In genomic region chr16:70754371-70754770, GRCh38 we compare ENCODE assay signal across 23 cellular contexts. TPM values are rescaled to one million over a fixed set of nuclear protein-coding genes. Genes with fewer than 3 reads are reported as not detected.
DNase-seq lines count a peak whose midpoint lies in the region; ATAC-seq and TF ChIP-seq lines count a peak whose summit lies in the region.
"Had no signal": no experiment of that assay in that cellular context is flagged by ENCODE, and none has a peak within 500 bp of the region (broad histone marks: within the 10 kb centered on the region; RNA-seq: fewer than 3 reads in every experiment).

No MANE protein-coding gene starts in this region.

- H3K4me3 ChIP-seq in endodermal cell (ENCODE audit: low read length) (no peak overlapping the region), mesendoderm (ENCODE audit: low read length) (no peak overlapping the region), colonic mucosa (no peak overlapping the region)
- H3K4me3 ChIP-seq: GM23248 had no signal

- H3K79me1 ChIP-seq in mesendoderm (ENCODE audit: low read length) = no peaks in the 10 kb centered on the region

- no peak overlapping the region for H2AK5ac ChIP-seq in mesendoderm (ENCODE audit: low read length)

- ATAC-seq in stimulated activated naive B cell treated with anti-CD40 and anti-IgM and Interleukin-4, amounts not matched to agents 10 μg/mL and 1 μg/mL and 100 μg/mL, for 72 hours (replicated peaks) = no peak
- ATAC-seq: activated CD4-positive, CD25-positive, alpha-beta regulatory T cell treated with anti-CD3 and anti-CD28 coated beads, Interleukin-2, amount 50 U/mL, for 24 hours; activated CD8-positive, alpha-beta T cell treated with anti-CD3 and anti-CD28 coated beads for 36 hours; stimulated activated naive CD8-positive, alpha-beta T cell treated with anti-CD3 and anti-CD28 coated beads, Interleukin-15, amount 100 ng/mL, for 72 hours; T-cell had no signal

- CTCF ChIA-PET in activated naive CD4-positive, alpha-beta T cell treated with anti-CD3 and anti-CD28 coated beads, Interleukin-2, amount 10 ng/mL, durations not matched to agents 7 days and 5 days (lab: Charles Lee) = no interaction called here

- no peaks in the 10 kb centered on the region for H3K27me3 ChIP-seq in endodermal cell (ENCODE audit: control insufficient read depth, insufficient read depth, low read length, poor library complexity, severe bottlenecking)
- H3K27me3 ChIP-seq in mesendoderm (ENCODE audit: insufficient read depth, low read length, poor library complexity) = no peaks in the 10 kb centered on the region
- no peaks in the 10 kb centered on the region for H3K27me3 ChIP-seq in colonic mucosa

- no peak overlapping the region for H3K4me3 Mint-ChIP-seq in activated naive CD4-positive, alpha-beta T cell treated with anti-CD3 and anti-CD28 coated beads, Interleukin-2, amount 10 ng/mL, durations not matched to agents 7 days and 5 days
- H3K4me3 Mint-ChIP-seq in endodermal cell (no peak overlapping the region), osteocyte (ENCODE audit: unreplicated experiment) (no peak overlapping the region)
- no peak overlapping the region for H3K4me3 Mint-ChIP-seq in stimulated activated naive B cell treated with anti-CD40 and anti-IgM and Interleukin-4, amounts not matched to agents 10 μg/mL and 1 μg/mL and 100 μg/mL, for 72 hours
- H3K4me3 Mint-ChIP-seq: activated CD8-positive, alpha-beta T cell treated with anti-CD3 and anti-CD28 coated beads for 36 hours; CD4-positive, alpha-beta memory T cell; stimulated activated naive CD8-positive, alpha-beta T cell treated with anti-CD3 and anti-CD28 coated beads, Interleukin-15, amount 100 ng/mL, for 72 hours; T-cell had no signal

- no peak for TF ChIP-seq CTCF in endodermal cell (conservative IDR thresholded peaks at IDR 0.05)
- TF ChIP-seq CTCF in osteocyte (IDR thresholded peaks at IDR 0.05) = no peak
- no peak for TF ChIP-seq CTCF in colonic mucosa (IDR thresholded peaks at IDR 0.05)

- H3K36me3 ChIP-seq in endodermal cell (ENCODE audit: control insufficient read depth, insufficient read depth, low read length) (peaks cover 15% of the 10 kb centered on the region), mesendoderm (ENCODE audit: control insufficient read depth, insufficient read depth, low read length) (no peaks in the 10 kb centered on the region), colonic mucosa (no peaks in the 10 kb centered on the region)

- no peak overlapping the region for H3K4ac ChIP-seq in mesendoderm (ENCODE audit: low read depth, low read length)

- H3K79me2 ChIP-seq in mesendoderm (ENCODE audit: control insufficient read depth, insufficient read depth, low read length) = no peaks in the 10 kb centered on the region

- H3K18ac ChIP-seq in mesendoderm (ENCODE audit: low read length) = no peak overlapping the region

- H4K5ac ChIP-seq in mesendoderm (ENCODE audit: low read length) = no peak overlapping the region

- H4K8ac ChIP-seq in mesendoderm (ENCODE audit: low read depth, low read length) = no peak overlapping the region

- no peak overlapping the region for H3K56ac ChIP-seq in mesendoderm (ENCODE audit: low read length)

- peak overlapping the region; percentile 74 for H3K27ac Mint-ChIP-seq in activated naive CD4-positive, alpha-beta T cell treated with anti-CD3 and anti-CD28 coated beads, Interleukin-2, amount 10 ng/mL, durations not matched to agents 7 days and 5 days
- H3K27ac Mint-ChIP-seq in endodermal cell (peak overlapping the region; percentile 74), osteocyte (ENCODE audit: unreplicated experiment) (peak overlapping the region; percentile 63)
- no peak overlapping the region for H3K27ac Mint-ChIP-seq in stimulated activated naive B cell treated with anti-CD40 and anti-IgM and Interleukin-4, amounts not matched to agents 10 μg/mL and 1 μg/mL and 100 μg/mL, for 72 hours
- H3K27ac Mint-ChIP-seq: activated CD8-positive, alpha-beta T cell treated with anti-CD3 and anti-CD28 coated beads for 36 hours; T-cell had no signal

- no peak overlapping the region for H2BK15ac ChIP-seq in mesendoderm (replicated peaks; ENCODE audit: low read depth)

- no peak overlapping the region for H2BK5ac ChIP-seq in mesendoderm (ENCODE audit: low read length)

- 92 to 100% methylated on average over 1 to 11 of the region's 11 CpGs for WGBS in endodermal cell (ENCODE audit: insufficient coverage in 1 of 2, insufficient read length in 1 of 2), 2 experiments
- WGBS in mesendoderm (ENCODE audit: extremely low coverage, insufficient coverage, low lambda C conversion rate) = 100% methylated on average over 1 of the region's 11 CpGs

- peaks cover 22% of the 10 kb centered on the region for H3K36me3 Mint-ChIP-seq in activated naive CD4-positive, alpha-beta T cell treated with anti-CD3 and anti-CD28 coated beads, Interleukin-2, amount 10 ng/mL, durations not matched to agents 7 days and 5 days
- H3K36me3 Mint-ChIP-seq in endodermal cell (ENCODE audit: low read depth) = peaks cover 21% of the 10 kb centered on the region
- peaks cover 24% of the 10 kb centered on the region for H3K36me3 Mint-ChIP-seq in osteocyte (ENCODE audit: unreplicated experiment)
- H3K36me3 Mint-ChIP-seq in stimulated activated naive B cell treated with anti-CD40 and anti-IgM and Interleukin-4, amounts not matched to agents 10 μg/mL and 1 μg/mL and 100 μg/mL, for 72 hours = peaks cover 42 to 61% of the 10 kb centered on the region in 2 donors

- H2BK120ac ChIP-seq in mesendoderm (ENCODE audit: low read depth, low read length) = no peak overlapping the region

- no peaks in the 10 kb centered on the region for H3K9me3 Mint-ChIP-seq in activated naive CD4-positive, alpha-beta T cell treated with anti-CD3 and anti-CD28 coated beads, Interleukin-2, amount 10 ng/mL, durations not matched to agents 7 days and 5 days
- H3K9me3 Mint-ChIP-seq in endodermal cell = no peaks in the 10 kb centered on the region
- H3K9me3 Mint-ChIP-seq in osteocyte (ENCODE audit: unreplicated experiment) = no peaks in the 10 kb centered on the region
- H3K9me3 Mint-ChIP-seq in stimulated activated naive B cell treated with anti-CD40 and anti-IgM and Interleukin-4, amounts not matched to agents 10 μg/mL and 1 μg/mL and 100 μg/mL, for 72 hours = no peaks in the 10 kb centered on the region
- H3K9me3 Mint-ChIP-seq: activated CD8-positive, alpha-beta T cell treated with anti-CD3 and anti-CD28 coated beads for 36 hours; CD4-positive, alpha-beta memory T cell; stimulated activated naive CD8-positive, alpha-beta T cell treated with anti-CD3 and anti-CD28 coated beads, Interleukin-15, amount 100 ng/mL, for 72 hours; T-cell had no signal

- no peaks in the 10 kb centered on the region for H3K27me3 Mint-ChIP-seq in activated naive CD4-positive, alpha-beta T cell treated with anti-CD3 and anti-CD28 coated beads, Interleukin-2, amount 10 ng/mL, durations not matched to agents 7 days and 5 days
- H3K27me3 Mint-ChIP-seq in endodermal cell (ENCODE audit: insufficient read depth) (no peaks in the 10 kb centered on the region), osteocyte (ENCODE audit: unreplicated experiment) (no peaks in the 10 kb centered on the region)
- no peaks in the 10 kb centered on the region for H3K27me3 Mint-ChIP-seq in stimulated activated naive B cell treated with anti-CD40 and anti-IgM and Interleukin-4, amounts not matched to agents 10 μg/mL and 1 μg/mL and 100 μg/mL, for 72 hours
- H3K27me3 Mint-ChIP-seq: activated CD8-positive, alpha-beta T cell treated with anti-CD3 and anti-CD28 coated beads for 36 hours; CD4-positive, alpha-beta memory T cell; stimulated activated naive CD8-positive, alpha-beta T cell treated with anti-CD3 and anti-CD28 coated beads, Interleukin-15, amount 100 ng/mL, for 72 hours; T-cell had no signal

- peaks cover 44% of the 10 kb centered on the region for H3K4me1 Mint-ChIP-seq in activated naive CD4-positive, alpha-beta T cell treated with anti-CD3 and anti-CD28 coated beads, Interleukin-2, amount 10 ng/mL, durations not matched to agents 7 days and 5 days
- H3K4me1 Mint-ChIP-seq in endodermal cell (peaks cover 7% of the 10 kb centered on the region), osteocyte (ENCODE audit: unreplicated experiment) (peaks cover 69% of the 10 kb centered on the region)
- peaks cover 2 to 5% of the 10 kb centered on the region in 2 donors for H3K4me1 Mint-ChIP-seq in stimulated activated naive B cell treated with anti-CD40 and anti-IgM and Interleukin-4, amounts not matched to agents 10 μg/mL and 1 μg/mL and 100 μg/mL, for 72 hours

- no peak for DNase-seq in activated naive CD4-positive, alpha-beta T cell treated with anti-CD3 and anti-CD28 coated beads, Interleukin-2, amount 10 ng/mL, durations not matched to agents 7 days and 5 days
- DNase-seq in activated naive CD4-positive, alpha-beta T cell (lab: John Stamatoyannopoulos, UW) = no peak
- DNase-seq in endodermal cell (no peak), osteocyte (ENCODE audit: extremely low spot score, unreplicated experiment) (no peak), mesendoderm (no peak), pons (ENCODE audit: low spot score) (no peak), colonic mucosa (no peak)
- DNase-seq in stimulated activated naive B cell treated with anti-CD40 and anti-IgM and Interleukin-4, amounts not matched to agents 10 μg/mL and 1 μg/mL and 100 μg/mL, for 72 hours = no peak
- DNase-seq: activated CD8-positive, alpha-beta T cell treated with anti-CD3 and anti-CD28 coated beads for 36 hours; activated effector memory CD4-positive, alpha-beta T cell treated with anti-CD3 and anti-CD28 coated beads, Interleukin-2, amount 50 U/mL, for 16 hours; activated T-cell treated with anti-CD3 and anti-CD28 coated beads for 4 hours; CD4-positive, alpha-beta memory T cell; DMS 273 treated with DMSO at 0.1 percent for 48 hours; effector CD8-positive, alpha-beta T cell; GM23248; KG1; MM.1S; NCI-H1436; NCI-H2107; NCI-H774; stimulated activated naive CD8-positive, alpha-beta T cell treated with anti-CD3 and anti-CD28 coated beads, Interleukin-15, amount 100 ng/mL, for 72 hours; T-cell had no signal

- H3K9me3 ChIP-seq in endodermal cell (ENCODE audit: control insufficient read depth, low read length) (no peaks in the 10 kb centered on the region), colonic mucosa (no peaks in the 10 kb centered on the region)

- H3K9ac ChIP-seq in endodermal cell (ENCODE audit: extremely low read depth, low read length, poor library complexity, severe bottlenecking) (no peak overlapping the region), mesendoderm (ENCODE audit: low read length) (no peak overlapping the region), colonic mucosa (ENCODE audit: low read depth in 2 of 2, low read length in 2 of 2) (no peak overlapping the region)
- H3K9ac ChIP-seq: GM23248 had no signal

- H3K4me1 ChIP-seq in endodermal cell (ENCODE audit: control insufficient read depth, insufficient read depth, low read length) (no peaks in the 10 kb centered on the region), mesendoderm (ENCODE audit: control insufficient read depth, low read depth, low read length) (no peaks in the 10 kb centered on the region), colonic mucosa (peaks cover 18% of the 10 kb centered on the region)

- H3K27ac ChIP-seq in endodermal cell (ENCODE audit: low read depth, low read length) = no peak overlapping the region
- no peak overlapping the region for H3K27ac ChIP-seq in mesendoderm (ENCODE audit: low read depth, low read length)
- no peak overlapping the region for H3K27ac ChIP-seq in colonic mucosa
- H3K27ac ChIP-seq: GM23248 had no signal

- intact Hi-C loops in colonic mucosa (cut with DNase I) = no loop called here

- H3K4me2 ChIP-seq in mesendoderm (ENCODE audit: low read length) = no peak overlapping the region

- no peak overlapping the region for H3K23ac ChIP-seq in mesendoderm (ENCODE audit: low read length)

RNA-seq across cellular contexts. Expression of gene VAC14, which starts 46.6 kb away (rescaled TPM):
- total RNA-seq in endodermal cell = 10 to 100 TPM; 47.5 to 48.7 TPM
- 46.2 TPM for polyA plus RNA-seq in endodermal cell (2013, experiment 1 of 2)
- 42.4 TPM for polyA plus RNA-seq in endodermal cell (2013, experiment 2 of 2)
- 44.5 and 45.3 TPM in 2 replicates for total RNA-seq in osteocyte
- 28.6 TPM for polyA plus RNA-seq in mesendoderm (2013, experiment 1 of 2)
- polyA plus RNA-seq in mesendoderm (2013, experiment 2 of 2) = 28.4 TPM
- total RNA-seq in colonic mucosa = 10 to 100 TPM; 20.7 to 41.8 TPM
